In genomic region chr1:54944610-54945392, GRCh38 we compare ENCODE assay signal across 8 cellular contexts. TPM values are rescaled to one million over a fixed set of nuclear protein-coding genes. Genes with fewer than 3 reads are reported as not detected.
DNase-seq lines count a peak whose midpoint lies in the region; ATAC-seq, FAIRE-seq and TF ChIP-seq lines count a peak whose summit lies in the region.

No MANE protein-coding gene starts in this region.

- no peak overlapping the region for H3K27ac Mint-ChIP-seq in endothelial cell (ENCODE audit: unreplicated experiment)

- no peaks in the 10 kb centered on the region for H3K27me3 Mint-ChIP-seq in endothelial cell (ENCODE audit: unreplicated experiment)

- no peak for TF ChIP-seq POLR2A in GM12892 (IDR thresholded peaks at IDR 0.05; ENCODE audit: low read depth, low read length)

- no peak for ATAC-seq in GM18858 (IDR thresholded peaks at IDR 0.05; ENCODE audit: unreplicated experiment)

- peaks cover 4% of the 10 kb centered on the region for H3K4me1 Mint-ChIP-seq in endothelial cell (ENCODE audit: unreplicated experiment)

- H3K9me3 Mint-ChIP-seq in endothelial cell (ENCODE audit: unreplicated experiment), result no peaks in the 10 kb centered on the region

- DNase-seq in GM12892 (ENCODE audit: insufficient read length) (peak; percentile 48), HPDE6-E6E7 (ENCODE audit: extremely low spot score) (peak; percentile 78), NOMO-1 (lab: John Stamatoyannopoulos, UW; ENCODE audit: unreplicated experiment in 2 of 2) (peak; percentile 23 to 69), endothelial cell (ENCODE audit: low spot score) (peak; percentile 73), midbrain (lab: John Stamatoyannopoulos, UW) (peak; percentile 71)
- DNase-seq in activated CD8-positive, alpha-beta memory T cell treated with anti-CD3 and anti-CD28 coated beads for 48 hours (ENCODE audit: low read depth in 2 of 3, low spot score in 2 of 3), result peak in 2 of 3 experiments; percentile 8 to 18
- peak; percentile 26 for DNase-seq in stimulated activated CD8-positive, alpha-beta memory T cell treated with anti-CD3 and anti-CD28 coated beads, Interleukin-15, amount 100 ng/mL, for 24 hours (ENCODE audit: low read depth)

- peak; percentile 64 for TF ChIP-seq CTCF in endothelial cell (IDR thresholded peaks at IDR 0.05; ENCODE audit: unreplicated experiment)

- peak; percentile 91 for FAIRE-seq in GM12892 (lab: Jason Lieb, UNC)

- no peak overlapping the region for H3K4me3 Mint-ChIP-seq in endothelial cell (ENCODE audit: unreplicated experiment)

- H3K36me3 Mint-ChIP-seq in endothelial cell (ENCODE audit: low read depth, unreplicated experiment), result no peaks in the 10 kb centered on the region

RNA-seq across cellular contexts. Expression of gene TMEM61, which starts 35.6 kb away (rescaled TPM):
- not detected for polyA plus RNA-seq in GM12892 (2012; ENCODE audit: missing spikeins)
- not detected for total RNA-seq in endothelial cell (ENCODE audit: unreplicated experiment)

RNA-seq across cellular contexts. Expression of gene BSND, which starts 53.9 kb away (rescaled TPM):
- not detected for polyA plus RNA-seq in GM12892 (2012; ENCODE audit: missing spikeins)
- total RNA-seq in endothelial cell (ENCODE audit: unreplicated experiment), result not detected

RNA-seq across cellular contexts. Expression of gene DHCR24, which starts 57.8 kb away (rescaled TPM):
- polyA plus RNA-seq in GM12892 (2012; ENCODE audit: missing spikeins), result 44.2 TPM
- total RNA-seq in endothelial cell (ENCODE audit: unreplicated experiment), result 181 TPM

Comparison
In these comparisons a context has a peak if more than half of its experiments do, and no peak if none do; other contexts are left out.
1. DNase-seq: peak in every context shown above with its lines; median percentile 78 in HPDE6-E6E7; 73 in endothelial cell; 71 in midbrain; 48 in GM12892; 46 in NOMO-1; 26 in stimulated activated CD8-positive, alpha-beta memory T cell treated with anti-CD3 and anti-CD28 coated beads, Interleukin-15, amount 100 ng/mL, for 24 hours; 13 in activated CD8-positive, alpha-beta memory T cell treated with anti-CD3 and anti-CD28 coated beads for 48 hours.